Comparison of ENCODE assay signal across 20 cellular contexts in genomic region chr2:2870106-2870505, GRCh38.
"Had no signal": no experiment of that assay in that cellular context is flagged by ENCODE, and none has a peak within 500 bp of the region (broad histone marks: within the 10 kb centered on the region; RNA-seq: fewer than 3 reads in every experiment).

No MANE protein-coding gene starts in this region.

- ATAC-seq: activated CD8-positive, alpha-beta T cell treated with anti-CD3 and anti-CD28 coated beads, Interleukin-2, amount 10 ng/mL, durations not matched to agents 7 days and 5 days; left lobe of liver; lower lobe of right lung; naive thymus-derived CD4-positive, alpha-beta T cell; stimulated activated naive B cell treated with anti-CD40 and anti-IgM and Interleukin-4, amounts not matched to agents 10 μg/mL and 1 μg/mL and 100 μg/mL, for 72 hours had no signal

- DNase-seq: activated CD4-positive, alpha-beta T cell treated with anti-CD3 and anti-CD28 coated beads for 1 hour; activated CD4-positive, alpha-beta T cell treated with anti-CD3 and anti-CD28 coated beads, Interleukin-2, amount 50 U/mL, for 1 hour; activated CD8-positive, alpha-beta T cell treated with anti-CD3 and anti-CD28 coated beads, Interleukin-2, amount 10 ng/mL, durations not matched to agents 7 days and 5 days; activated gamma-delta T cell treated with Interleukin-2 at 50 U/mL for 16 hours; aorta; central memory CD4-positive, alpha-beta T cell; dermis blood vessel endothelial cell; effector CD8-positive, alpha-beta T cell; foreskin melanocyte; kidney; lower lobe of right lung; mesendoderm; naive thymus-derived CD4-positive, alpha-beta T cell; sigmoid colon; stimulated activated CD4-positive, alpha-beta T cell treated with anti-CD3 and anti-CD28 coated beads, Interleukin-15, amount 100 ng/mL, for 24 hours; stimulated activated CD8-positive, alpha-beta memory T cell treated with anti-CD3 and anti-CD28 coated beads, Interleukin-4, amount 100 ng/mL, for 48 hours; stimulated activated naive B cell treated with anti-CD40 and anti-IgM and Interleukin-4, amounts not matched to agents 10 μg/mL and 1 μg/mL and 100 μg/mL, for 72 hours; trophoblast cell; uterus had no signal
